Comparison of ENCODE assay signal across 22 cellular contexts in the genomic region with DNA sequence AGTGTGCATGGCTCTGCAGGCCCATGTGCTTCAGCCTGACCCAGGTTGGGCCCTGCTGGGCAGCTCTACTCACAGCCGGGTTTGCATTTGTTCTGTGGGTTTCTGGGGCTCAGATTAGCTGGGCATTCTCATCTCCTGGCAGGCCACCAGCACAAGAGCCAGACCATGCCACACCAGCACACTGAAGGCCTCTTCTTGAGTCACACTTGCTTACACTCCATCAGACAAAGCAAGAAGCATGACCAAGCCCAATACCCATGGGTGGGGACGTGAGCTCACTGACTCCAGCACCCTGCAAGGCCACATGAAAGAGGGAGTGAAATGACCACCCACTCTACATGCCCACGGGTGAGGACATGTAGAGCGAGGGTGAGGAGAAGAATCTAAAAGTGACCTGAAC.
"Had no signal": no experiment of that assay in that cellular context is flagged by ENCODE, and none has a peak within 500 bp of the region (broad histone marks: within the 10 kb centered on the region; RNA-seq: fewer than 3 reads in every experiment).

No MANE protein-coding gene starts in this region.

- H3K4me1 ChIP-seq: SJSA1 had no signal

- H3K27me3 ChIP-seq: SJSA1 had no signal

- H3K36me3 ChIP-seq: SJSA1 had no signal

- DNase-seq: KBM-7, MV-4-11, NCI-H1048, NCI-H1105 treated with DMSO at 0.1 percent for 48 hours, NCI-H1417 treated with DMSO at 0.1 percent for 48 hours, NCI-H146, NCI-H1694 treated with DMSO at 0.1 percent for 48 hours, NCI-H1930, NCI-H2081, NCI-H2107, NCI-H226, NCI-H446, NCI-H510A, NCI-H524 treated with DMSO at 0.1 percent for 48 hours, NCI-H69, NCI-H774, Right ventricle myocardium superior, RPMI8226, SIG-M5 had no signal

- H3K4me3 ChIP-seq: SJSA1, SK-N-MC had no signal

- H3K27ac ChIP-seq: SJSA1, SK-N-MC had no signal

- FAIRE-seq: RCC 7860 had no signal
